Comparison of ENCODE assay signal across 9 cellular contexts in the genomic region with DNA sequence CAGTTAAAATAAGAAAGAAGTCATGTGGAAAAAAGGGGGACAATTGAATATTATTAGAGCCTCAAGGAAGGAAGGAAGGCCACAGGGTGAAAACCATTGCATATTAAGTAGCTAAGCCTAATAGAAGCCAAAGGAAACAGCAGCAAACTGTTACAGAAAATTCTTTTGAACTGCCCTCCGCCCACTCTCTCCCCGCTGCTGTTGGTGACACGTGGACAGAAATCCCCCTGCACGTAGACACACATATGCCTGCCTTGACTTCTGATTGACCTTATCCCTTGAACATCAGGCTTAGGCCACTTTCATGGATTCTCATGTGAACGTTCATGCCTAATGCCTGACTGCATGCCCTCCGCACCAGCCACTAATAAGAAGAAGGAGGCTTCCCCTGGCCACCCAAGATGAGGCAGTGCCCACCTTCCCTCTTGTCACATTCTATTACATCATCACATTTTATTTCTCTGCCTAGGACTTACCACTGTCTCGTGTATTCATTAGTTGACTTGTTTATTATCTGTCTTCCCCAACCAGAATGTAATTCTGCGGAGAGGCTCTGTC.
DNase-seq lines count a peak whose midpoint lies in the region; ATAC-seq and TF ChIP-seq lines count a peak whose summit lies in the region.
"Had no signal": no experiment of that assay in that cellular context is flagged by ENCODE, and none has a peak within 500 bp of the region (broad histone marks: within the 10 kb centered on the region; RNA-seq: fewer than 3 reads in every experiment).

No MANE protein-coding gene starts in this region.

- H3K9me3 ChIP-seq in psoas muscle = no peaks in the 10 kb centered on the region
- H3K9me3 ChIP-seq: left ventricle myocardium inferior had no signal

- peak overlapping the region; percentile 63 for H3K4me3 Mint-ChIP-seq in activated T-helper 17 cell treated with anti-CD3 and anti-CD28 coated beads, Interleukin-2, amount 50 U/mL, for 72 hours
- H3K4me3 Mint-ChIP-seq in naive thymus-derived CD8-positive, alpha-beta T cell = no peak overlapping the region

- no peaks in the 10 kb centered on the region for H3K36me3 Mint-ChIP-seq in activated T-helper 17 cell treated with anti-CD3 and anti-CD28 coated beads, Interleukin-2, amount 50 U/mL, for 72 hours (ENCODE audit: low read depth)
- H3K36me3 Mint-ChIP-seq in naive thymus-derived CD8-positive, alpha-beta T cell = no peaks in the 10 kb centered on the region

- DNase-seq in DMS53 (lab: John Stamatoyannopoulos, UW) (peak; percentile 22), DMS53 treated with DMSO at 0.1 percent for 48 hours (lab: John Stamatoyannopoulos, UW; ENCODE audit: unreplicated experiment) (no peak), psoas muscle (no peak), iPS-NIHi11 (ENCODE audit: low spot score) (no peak), DMS79 treated with DMSO at 0.1 percent for 48 hours (lab: John Stamatoyannopoulos, UW) (no peak)
- no peak for DNase-seq in naive thymus-derived CD8-positive, alpha-beta T cell
- DNase-seq: left ventricle myocardium inferior had no signal

- no peaks in the 10 kb centered on the region for H3K36me3 ChIP-seq in psoas muscle (ENCODE audit: insufficient read depth in 1 of 2, low read depth in 1 of 2)
- H3K36me3 ChIP-seq: left ventricle myocardium inferior had no signal

- peaks cover 6% of the 10 kb centered on the region for H3K4me1 ChIP-seq in psoas muscle
- H3K4me1 ChIP-seq: left ventricle myocardium inferior had no signal

- H3K27me3 ChIP-seq in psoas muscle (ENCODE audit: insufficient read depth in 3 of 3, low read length in 2 of 3) = no peaks in the 10 kb centered on the region

- 76 to 78% (median 77%) methylated on average over 8 of the region's 8 CpGs for WGBS in psoas muscle, 3 donors

- H3K27me3 Mint-ChIP-seq in activated T-helper 17 cell treated with anti-CD3 and anti-CD28 coated beads, Interleukin-2, amount 50 U/mL, for 72 hours = peaks cover 5% of the 10 kb centered on the region
- H3K27me3 Mint-ChIP-seq in naive thymus-derived CD8-positive, alpha-beta T cell = peaks cover 0 to 3% (median 0%) of the 10 kb centered on the region in 5 donors

- H3K27ac ChIP-seq in psoas muscle = peak overlapping the region; percentile 7
- H3K27ac ChIP-seq: left ventricle myocardium inferior had no signal

- peak overlapping the region; percentile 77 for H3K27ac Mint-ChIP-seq in activated T-helper 17 cell treated with anti-CD3 and anti-CD28 coated beads, Interleukin-2, amount 50 U/mL, for 72 hours
- peak overlapping the region in 2 of 10 donors; percentile 57 to 61 for H3K27ac Mint-ChIP-seq in naive thymus-derived CD8-positive, alpha-beta T cell

- H3K4me3 ChIP-seq in psoas muscle = no peak overlapping the region
- H3K4me3 ChIP-seq: left ventricle myocardium inferior had no signal

- H3K4me1 Mint-ChIP-seq in activated T-helper 17 cell treated with anti-CD3 and anti-CD28 coated beads, Interleukin-2, amount 50 U/mL, for 72 hours = peaks cover 43% of the 10 kb centered on the region
- H3K4me1 Mint-ChIP-seq in naive thymus-derived CD8-positive, alpha-beta T cell = peaks cover 0 to 24% (median 2%) of the 10 kb centered on the region in 4 donors

- H3K9me3 Mint-ChIP-seq in activated T-helper 17 cell treated with anti-CD3 and anti-CD28 coated beads, Interleukin-2, amount 50 U/mL, for 72 hours = no peaks in the 10 kb centered on the region
- H3K9me3 Mint-ChIP-seq in naive thymus-derived CD8-positive, alpha-beta T cell = no peaks in the 10 kb centered on the region

- no peak for TF ChIP-seq CTCF in psoas muscle (IDR thresholded peaks at IDR 0.05)

- ATAC-seq in HG02623 (IDR thresholded peaks at IDR 0.05; ENCODE audit: unreplicated experiment) = peak; percentile 9
- ATAC-seq in activated T-helper 17 cell treated with anti-CD3 and anti-CD28 coated beads, Interleukin-2, amount 50 U/mL, for 72 hours (replicated peaks) = no peak
- no peak for ATAC-seq in psoas muscle
- ATAC-seq in naive thymus-derived CD8-positive, alpha-beta T cell = no peak

- POLR2A ChIA-PET in naive thymus-derived CD8-positive, alpha-beta T cell (lab: Charles Lee) = no interaction called here

- intact Hi-C loops in psoas muscle (cut with DNase I) = no loop called here
